ENCODE assay signal across 8 cellular contexts in the genomic region with DNA sequence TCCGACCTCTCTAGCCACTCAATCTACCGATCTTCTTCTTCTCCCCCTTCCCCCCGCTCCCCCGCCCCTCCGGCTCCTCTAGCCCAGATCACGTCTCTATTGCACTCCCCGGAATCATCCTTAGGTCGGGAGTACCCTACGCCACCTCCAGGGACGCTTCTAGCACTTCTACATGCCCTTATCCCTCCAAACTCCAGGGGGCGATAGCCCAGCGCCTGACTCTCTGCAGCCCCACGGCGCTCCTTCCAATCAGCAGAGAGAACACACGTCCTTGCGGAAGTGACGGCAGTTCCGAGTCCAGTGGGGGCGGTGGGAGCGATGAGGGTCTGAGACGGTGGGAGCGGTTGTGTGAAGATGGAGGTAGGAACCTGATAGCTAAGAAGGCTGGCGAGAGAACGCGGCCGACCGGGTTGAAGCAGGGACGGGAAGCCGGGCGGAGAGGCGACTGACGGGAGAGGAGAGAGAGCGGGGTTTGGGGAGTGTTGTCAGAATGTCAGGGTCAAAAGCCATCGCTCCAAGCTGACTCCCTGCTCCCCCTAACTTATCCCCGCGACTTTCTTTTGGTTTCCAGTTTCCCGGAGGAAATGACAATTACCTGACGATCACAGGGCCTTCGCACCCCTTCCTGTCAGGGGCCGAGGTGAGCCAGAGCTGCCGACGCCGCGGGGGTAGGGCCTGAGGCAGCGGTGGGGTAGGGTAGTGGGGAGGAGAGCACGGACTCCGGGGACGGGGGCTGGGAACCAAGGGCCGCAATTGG. TPM values are rescaled to one million over a fixed set of nuclear protein-coding genes. Genes with fewer than 3 reads are reported as not detected.
A peak's percentile ranks its signal among the peaks of the same experiment; 100 is the strongest.
DNase-seq lines count a peak whose midpoint lies in the region; ATAC-seq and TF ChIP-seq lines count a peak whose summit lies in the region.

Gene RAB2B (minus strand): TSS at position 35 of the 757 bp plus-strand sequence. CDS start 87 bp downstream, outside the sequence.
Gene TOX4 (plus strand): TSS at position 271 of the 757 bp plus-strand sequence. CDS start 84 bp downstream, at position 355.

- DNase-seq in AG04449 (ENCODE audit: low read depth, low spot score) (peak; percentile 94), NCI-H2196 (lab: John Stamatoyannopoulos, UW; ENCODE audit: unreplicated experiment) (peak; percentile 95), cardiac fibroblast (ENCODE audit: low read depth in 2 of 2) (peak; percentile 99), immature natural killer cell (peak; percentile 97 to 98 (median 97)), spleen (peak; percentile 98)

- peaks cover 35 to 77% of the 10 kb centered on the region in 2 donors for H3K4me1 Mint-ChIP-seq in immature natural killer cell

- no peaks in the 10 kb centered on the region for H3K27me3 ChIP-seq in spleen (replicated peaks in 1 of 7)

- intact Hi-C loops in spleen (cut with DNase I; ENCODE audit: low total_unique reads) = no loop called here

- H3K27ac ChIP-seq in VCaP (peak within 1 kb of the TSS; percentile 79), spleen (peak within 1 kb of the TSS; percentile 82 to 96 (median 92))

- peak; percentile 14 to 69 (median 41) for TF ChIP-seq POLR2A in spleen (IDR thresholded peaks at IDR 0.05)

- H3K36me3 Mint-ChIP-seq in immature natural killer cell = peaks cover 3 to 10% (median 8%) of the 10 kb centered on the region in 3 donors

- WGBS in spleen, 5 donors = 0 to 1% (median 1%) methylated on average over 41 to 49 of the region's 49 CpGs

- POLR2A ChIA-PET in AG04449 (lab: Yijun Ruan, JAX) = interaction anchor here (1.5 to 2.1 kb wide), 2 partner anchors 34 to 40 kb away, joined by 4 to 8 read pairs; partner anchors contain the start of gene METTL3

- peaks cover 19 to 71% (median 40%) of the 10 kb centered on the region in 6 donors for H3K4me1 ChIP-seq in spleen

- H3K27me3 Mint-ChIP-seq in immature natural killer cell (ENCODE audit: low read depth in 3 of 3) = peaks cover 0 to 9% (median 5%) of the 10 kb centered on the region in 3 donors

- peaks cover 0 to 56% (median 24%) of the 10 kb centered on the region in 6 donors for H3K36me3 ChIP-seq in spleen

- peak within 1 kb of the TSS; percentile 93 to 100 (median 100) for H3K4me3 Mint-ChIP-seq in immature natural killer cell

- TF ChIP-seq CTCF in AG04449 (IDR thresholded peaks at IDR 0.05; ENCODE audit: insufficient read depth, low read length, missing control alignments) (peak; percentile 97), VCaP (conservative IDR thresholded peaks at IDR 0.05) (peak; percentile 97), cardiac fibroblast (IDR thresholded peaks at IDR 0.05; ENCODE audit: low read depth, low read length) (peak; percentile 100), spleen (IDR thresholded peaks at IDR 0.05 in 8 of 11, conservative IDR thresholded peaks at IDR 0.05 in 3 of 11) (peak; percentile 98 to 100 (median 99))

- no peaks in the 10 kb centered on the region for H3K9me3 Mint-ChIP-seq in immature natural killer cell

- H3K4me3 ChIP-seq in AG04449 (ENCODE audit: low read depth, low read length) = peak within 1 kb of the TSS; percentile 94
- peak within 1 kb of the TSS; percentile 95 to 96 for H3K4me3 ChIP-seq in cardiac fibroblast (replicated peaks in 1 of 2; ENCODE audit: low read depth in 2 of 2, low read length in 2 of 2)
- H3K4me3 ChIP-seq in spleen = peak within 1 kb of the TSS; percentile 49 to 93 (median 86)

- ATAC-seq in GM18867 (IDR thresholded peaks at IDR 0.05; ENCODE audit: unreplicated experiment) (peak; percentile 98), HG03108 (IDR thresholded peaks at IDR 0.05; ENCODE audit: unreplicated experiment) (peak; percentile 100)

- CTCF ChIA-PET in AG04449 (lab: Yijun Ruan, JAX) = interaction anchor here (1.0 to 10.5 kb wide), 15 partner anchors 12 to 79 kb away, joined by 3 to 107 read pairs (median 6); partner anchors contain the start of genes CHD8, METTL3 and SALL2

- H3K9me3 ChIP-seq in spleen = no peaks in the 10 kb centered on the region

- H3K27ac Mint-ChIP-seq in immature natural killer cell = peak within 1 kb of the TSS; percentile 98 to 100 (median 100)

RNA-seq across cellular contexts. Expression of gene RAB2B, which starts in this region (rescaled TPM):
- polyA plus RNA-seq in immature natural killer cell = 10 to 100 TPM in 2 of 3 donors, 1 to 10 TPM in 1; 7.7 to 20.0 (median 18.5) TPM
- total RNA-seq in spleen = 10 to 100 TPM; 21.5 to 34.2 (median 29.3) TPM
- 10 to 100 TPM in 2 of 3 donors, 1 to 10 TPM in 1; 7.2 to 19.9 (median 12.2) TPM for polyA plus RNA-seq in spleen

RNA-seq across cellular contexts. Expression of gene TOX4, which starts in this region (rescaled TPM):
- polyA plus RNA-seq in immature natural killer cell = 100 to 1,000 TPM in 1 of 3 donors, 10 to 100 TPM in 2; 81.4 to 101 (median 84.7) TPM
- 10 to 100 TPM; 45.7 to 70.8 (median 65.1) TPM for total RNA-seq in spleen
- 10 to 100 TPM in 2 of 3 donors, 1 to 10 TPM in 1; 9.9 to 17.5 (median 12.1) TPM for polyA plus RNA-seq in spleen

Comparison
In these comparisons a context has a peak if more than half of its experiments do, and no peak if none do; other contexts are left out.
1. Peak in every context shown above with its lines: DNase-seq, ATAC-seq, H3K4me3 ChIP-seq and H3K27ac ChIP-seq.
2. RNA of gene TOX4 (polyA plus RNA-seq): 81.4 to 101 TPM in immature natural killer cell; 9.9 to 17.5 TPM in spleen; every median in the first group is over 4 times any median in the second.